In genomic region chr2:149773006-149773405, GRCh38 we compare ENCODE assay signal across 23 cellular contexts.
A peak's percentile ranks its signal among the peaks of the same experiment; 100 is the strongest.
DNase-seq lines count a peak whose midpoint lies in the region; ATAC-seq, FAIRE-seq and TF ChIP-seq lines count a peak whose summit lies in the region.
"Had no signal": no experiment of that assay in that cellular context is flagged by ENCODE, and none has a peak within 500 bp of the region (broad histone marks: within the 10 kb centered on the region; RNA-seq: fewer than 3 reads in every experiment).

No MANE protein-coding gene starts in this region.

- H2AFZ ChIP-seq in mammary epithelial cell (ENCODE audit: low read depth, low read length) = peak overlapping the region; percentile 10
- H2AFZ ChIP-seq: GM23338 had no signal

- POLR2A ChIA-PET in MCF 10A (lab: Yijun Ruan, JAX) = no interaction called here

- H3K9me3 Mint-ChIP-seq in MCF 10A (ENCODE audit: unreplicated experiment) = no peaks in the 10 kb centered on the region
- H3K9me3 Mint-ChIP-seq: GM23338, HFFc6 had no signal

- TF ChIP-seq CTCF in mammary epithelial cell (conservative IDR thresholded peaks at IDR 0.05 in 1 of 2, IDR thresholded peaks at IDR 0.05 in 1 of 2; ENCODE audit: extremely low read depth in 1 of 2, insufficient read depth in 1 of 2, low read depth in 1 of 2, low read length in 2 of 2) = no peak
- no peak for TF ChIP-seq CTCF in MCF 10A (IDR thresholded peaks at IDR 0.05; ENCODE audit: unreplicated experiment)
- no peak for TF ChIP-seq CTCF in fibroblast of villous mesenchyme (IDR thresholded peaks at IDR 0.05; ENCODE audit: insufficient read depth, low read depth, low read length)
- TF ChIP-seq CTCF in pancreas (IDR thresholded peaks at IDR 0.05) = no peak
- TF ChIP-seq CTCF in GM13976 (IDR thresholded peaks at IDR 0.05; ENCODE audit: borderline replicate concordance, control extremely low read depth, extremely low read depth, insufficient read depth, missing control alignments) = no peak

- no peak for ATAC-seq in pancreas
- ATAC-seq: GM23338, HCT116 had no signal

- no peaks in the 10 kb centered on the region for H3K27me3 Mint-ChIP-seq in MCF 10A (ENCODE audit: insufficient read depth, unreplicated experiment)

- intact Hi-C loops in mammary epithelial cell (cut with micrococcal nuclease) = no loop called here
- intact Hi-C loops in MCF 10A (cut with micrococcal nuclease) = no loop called here
- intact Hi-C loops in pancreas (cut with DNase I) = no loop called here

- WGBS in mammary epithelial cell (ENCODE audit: low coverage, missing lambda C conversion rate) = 0% methylated on average over 1 of the region's 1 CpG
- 52 to 73% methylated on average over 1 of the region's 1 CpG for WGBS in pancreas, 2 donors

- DNase-seq in mammary epithelial cell (no peak), MCF 10A (ENCODE audit: unreplicated experiment) (no peak), fibroblast of villous mesenchyme (ENCODE audit: low read depth) (peak; percentile 53), pancreas (no peak), midbrain (lab: John Stamatoyannopoulos, UW) (no peak), NCI-H1436 (lab: John Stamatoyannopoulos, UW) (no peak), GM13976 (ENCODE audit: low spot score) (no peak)
- DNase-seq: BE2C; C1 segment of cervical spinal cord; CD4-positive, CD25-positive, alpha-beta regulatory T cell; CD8-positive, alpha-beta memory T cell; COR-L47; DMS 273 treated with DMSO at 0.1 percent for 48 hours; H7; HFFc6; IMR-90 had no signal

- peaks cover 9% of the 10 kb centered on the region for H3K4me1 ChIP-seq in mammary epithelial cell (ENCODE audit: insufficient read depth, low read length)
- no peaks in the 10 kb centered on the region for H3K4me1 ChIP-seq in pancreas
- H3K4me1 ChIP-seq: BE2C had no signal

- H3K9me3 ChIP-seq in mammary epithelial cell (replicated peaks; ENCODE audit: insufficient read depth, low read length) = no peaks in the 10 kb centered on the region
- no peaks in the 10 kb centered on the region for H3K9me3 ChIP-seq in pancreas
- H3K9me3 ChIP-seq: BE2C had no signal

- peaks cover 21% of the 10 kb centered on the region for H3K4me1 Mint-ChIP-seq in MCF 10A (ENCODE audit: insufficient read depth, unreplicated experiment)
- H3K4me1 Mint-ChIP-seq: CD4-positive, CD25-positive, alpha-beta regulatory T cell; CD8-positive, alpha-beta memory T cell had no signal

- dilution Hi-C loops in mammary epithelial cell (cut with HindIII; ENCODE audit: low sequenced_read_pairs) = no loop called here

- no peaks in the 10 kb centered on the region for H4K20me1 ChIP-seq in mammary epithelial cell (ENCODE audit: insufficient read depth, low read length)

- BruUV-seq in mammary epithelial cell (replicated peaks; lab: Mats Ljungman, UMichigan) (no TSS peak), MCF 10A (replicated peaks; lab: Mats Ljungman, UMichigan) (no TSS peak)

- H3K36me3 ChIP-seq in mammary epithelial cell (ENCODE audit: insufficient read depth, low read length) (no peaks in the 10 kb centered on the region), pancreas (no peaks in the 10 kb centered on the region)
- H3K36me3 ChIP-seq: BE2C had no signal

- no peak overlapping the region for H3K27ac Mint-ChIP-seq in MCF 10A (ENCODE audit: low read depth, unreplicated experiment)
- H3K27ac Mint-ChIP-seq: CD4-positive, CD25-positive, alpha-beta regulatory T cell; CD8-positive, alpha-beta memory T cell; GM23338; HFFc6 had no signal

- no peaks in the 10 kb centered on the region for H3K36me3 Mint-ChIP-seq in MCF 10A (ENCODE audit: insufficient read depth, unreplicated experiment)
- H3K36me3 Mint-ChIP-seq: CD4-positive, CD25-positive, alpha-beta regulatory T cell; CD8-positive, alpha-beta memory T cell had no signal

- no peaks in the 10 kb centered on the region for H3K79me2 ChIP-seq in mammary epithelial cell (ENCODE audit: insufficient read depth, low read length)

- H3K4me3 ChIP-seq in mammary epithelial cell (replicated peaks in 1 of 3; ENCODE audit: insufficient read depth in 1 of 3, low read depth in 2 of 3, low read length in 3 of 3) = no peak overlapping the region
- no peak overlapping the region for H3K4me3 ChIP-seq in fibroblast of villous mesenchyme (ENCODE audit: low read depth, low read length)
- no peak overlapping the region for H3K4me3 ChIP-seq in pancreas
- H3K4me3 ChIP-seq: GM23338 had no signal

- no peak overlapping the region for H3K4me3 Mint-ChIP-seq in MCF 10A (ENCODE audit: unreplicated experiment)
- H3K4me3 Mint-ChIP-seq: CD4-positive, CD25-positive, alpha-beta regulatory T cell; CD8-positive, alpha-beta memory T cell; GM23338; HFFc6 had no signal

- H3K27me3 ChIP-seq in mammary epithelial cell (ENCODE audit: insufficient read depth, low read length) (peaks cover 5% of the 10 kb centered on the region), pancreas (no peaks in the 10 kb centered on the region)
- H3K27me3 ChIP-seq: BE2C had no signal

- no peak overlapping the region for H3K4me2 ChIP-seq in mammary epithelial cell (ENCODE audit: insufficient read depth, low read depth, low read length)
- H3K4me2 ChIP-seq: GM23338 had no signal

- H3K27ac ChIP-seq in mammary epithelial cell (ENCODE audit: insufficient read depth, low read depth, low read length) = no peak overlapping the region
- H3K27ac ChIP-seq in pancreas = no peak overlapping the region
- H3K27ac ChIP-seq: 22Rv1, HL-60 had no signal

- no peak overlapping the region for H3K9ac ChIP-seq in mammary epithelial cell (ENCODE audit: insufficient read depth, low read length)

- CTCF ChIA-PET in mammary epithelial cell (lab: Charles Lee; ENCODE audit: low non-redundant PET) = no interaction called here
- CTCF ChIA-PET in MCF 10A (lab: Yijun Ruan, JAX) = interaction anchor here (0.6 kb wide), 1 partner anchor 1490 kb away, joined by 3 read pairs; no protein-coding TSS in a partner anchor

- FAIRE-seq in colon (lab: Jason Lieb, UNC) (peak; percentile 38), pancreas (lab: Jason Lieb, UNC) (peak; percentile 78)
- FAIRE-seq: GM12891, GM18507 had no signal

- in situ Hi-C loops in mammary epithelial cell (cut with MboI; ENCODE audit: low sequenced_read_pairs in 2 of 2) (no loop called here), GM13976 (cut with MboI; ENCODE audit: low sequenced_read_pairs, unreplicated experiment) (no loop called here)
